10 cellular contexts compared by ENCODE assay signal in genomic region chr16:89037261-89038152, GRCh38. TPM values are rescaled to one million over a fixed set of nuclear protein-coding genes. Genes with fewer than 3 reads are reported as not detected.
DNase-seq lines count a peak whose midpoint lies in the region; ATAC-seq lines count a peak whose summit lies in the region.
"Had no signal": no experiment of that assay in that cellular context is flagged by ENCODE, and none has a peak within 500 bp of the region (broad histone marks: within the 10 kb centered on the region; RNA-seq: fewer than 3 reads in every experiment).

No MANE protein-coding gene starts in this region.

- H3K27ac Mint-ChIP-seq in activated CD8-positive, alpha-beta memory T cell treated with anti-CD3 and anti-CD28 coated beads, Interleukin-2, amount 10 ng/mL, durations not matched to agents 7 days and 5 days = no peak overlapping the region
- no peak overlapping the region for H3K27ac Mint-ChIP-seq in stimulated activated naive B cell treated with anti-CD40 and anti-IgM and Interleukin-4, amounts not matched to agents 10 μg/mL and 1 μg/mL and 100 μg/mL, for 72 hours

- H3K4me1 Mint-ChIP-seq in activated CD8-positive, alpha-beta memory T cell treated with anti-CD3 and anti-CD28 coated beads, Interleukin-2, amount 10 ng/mL, durations not matched to agents 7 days and 5 days = peaks cover 2% of the 10 kb centered on the region
- peaks cover 23 to 33% of the 10 kb centered on the region in 2 donors for H3K4me1 Mint-ChIP-seq in stimulated activated naive B cell treated with anti-CD40 and anti-IgM and Interleukin-4, amounts not matched to agents 10 μg/mL and 1 μg/mL and 100 μg/mL, for 72 hours

- CTCF ChIA-PET in activated CD8-positive, alpha-beta memory T cell treated with anti-CD3 and anti-CD28 coated beads, Interleukin-2, amount 10 ng/mL, durations not matched to agents 7 days and 5 days (lab: Charles Lee) = no interaction called here

- H3K4me3 Mint-ChIP-seq in activated CD8-positive, alpha-beta memory T cell treated with anti-CD3 and anti-CD28 coated beads, Interleukin-2, amount 10 ng/mL, durations not matched to agents 7 days and 5 days = no peak overlapping the region
- no peak overlapping the region for H3K4me3 Mint-ChIP-seq in stimulated activated naive B cell treated with anti-CD40 and anti-IgM and Interleukin-4, amounts not matched to agents 10 μg/mL and 1 μg/mL and 100 μg/mL, for 72 hours

- no peaks in the 10 kb centered on the region for H3K9me3 ChIP-seq in right cardiac atrium (ENCODE audit: control insufficient read depth, low read length)
- H3K9me3 ChIP-seq: body of pancreas had no signal

- H3K4me1 ChIP-seq in right cardiac atrium (ENCODE audit: control insufficient read depth, insufficient read depth, low read length) = no peaks in the 10 kb centered on the region
- H3K4me1 ChIP-seq: body of pancreas had no signal

- no peak overlapping the region for H3K27ac ChIP-seq in right cardiac atrium (ENCODE audit: low read length)
- H3K27ac ChIP-seq: body of pancreas, C4-2B had no signal

- 45% methylated on average over 30 of the region's 30 CpGs for WGBS in right cardiac atrium

- peak; percentile 64 for ATAC-seq in activated CD8-positive, alpha-beta memory T cell treated with anti-CD3 and anti-CD28 coated beads, Interleukin-2, amount 10 ng/mL, durations not matched to agents 7 days and 5 days
- ATAC-seq in right cardiac atrium (peak in 1 of 2 donors; percentile 33), GM18873 (IDR thresholded peaks at IDR 0.05; ENCODE audit: low FRiP score, unreplicated experiment) (no peak), GM18519 (IDR thresholded peaks at IDR 0.05; ENCODE audit: low FRiP score, unreplicated experiment) (no peak)
- ATAC-seq in stimulated activated naive B cell treated with anti-CD40 and anti-IgM and Interleukin-4, amounts not matched to agents 10 μg/mL and 1 μg/mL and 100 μg/mL, for 72 hours (replicated peaks) = peak; percentile 67 to 70
- ATAC-seq: body of pancreas had no signal

- peaks cover 10% of the 10 kb centered on the region for H3K27me3 Mint-ChIP-seq in activated CD8-positive, alpha-beta memory T cell treated with anti-CD3 and anti-CD28 coated beads, Interleukin-2, amount 10 ng/mL, durations not matched to agents 7 days and 5 days
- peaks cover 20 to 31% of the 10 kb centered on the region in 2 donors for H3K27me3 Mint-ChIP-seq in stimulated activated naive B cell treated with anti-CD40 and anti-IgM and Interleukin-4, amounts not matched to agents 10 μg/mL and 1 μg/mL and 100 μg/mL, for 72 hours

- no peaks in the 10 kb centered on the region for H3K9me3 Mint-ChIP-seq in activated CD8-positive, alpha-beta memory T cell treated with anti-CD3 and anti-CD28 coated beads, Interleukin-2, amount 10 ng/mL, durations not matched to agents 7 days and 5 days (ENCODE audit: low read depth)
- no peaks in the 10 kb centered on the region for H3K9me3 Mint-ChIP-seq in stimulated activated naive B cell treated with anti-CD40 and anti-IgM and Interleukin-4, amounts not matched to agents 10 μg/mL and 1 μg/mL and 100 μg/mL, for 72 hours

- H3K27me3 ChIP-seq in right cardiac atrium (ENCODE audit: control insufficient read depth, insufficient read depth) = no peaks in the 10 kb centered on the region
- H3K27me3 ChIP-seq: body of pancreas had no signal

- H3K36me3 Mint-ChIP-seq in activated CD8-positive, alpha-beta memory T cell treated with anti-CD3 and anti-CD28 coated beads, Interleukin-2, amount 10 ng/mL, durations not matched to agents 7 days and 5 days = no peaks in the 10 kb centered on the region
- H3K36me3 Mint-ChIP-seq in stimulated activated naive B cell treated with anti-CD40 and anti-IgM and Interleukin-4, amounts not matched to agents 10 μg/mL and 1 μg/mL and 100 μg/mL, for 72 hours = no peaks in the 10 kb centered on the region

- intact Hi-C loops in right cardiac atrium (cut with DNase I) = no loop called here

- no peak overlapping the region for H3K4me3 ChIP-seq in right cardiac atrium (ENCODE audit: low read length)
- H3K4me3 ChIP-seq: body of pancreas had no signal

- peak; percentile 51 for DNase-seq in activated CD8-positive, alpha-beta memory T cell treated with anti-CD3 and anti-CD28 coated beads, Interleukin-2, amount 10 ng/mL, durations not matched to agents 7 days and 5 days
- no peak for DNase-seq in activated CD8-positive, alpha-beta memory T cell treated with anti-CD3 and anti-CD28 coated beads, Interleukin-2, amount 50 U/mL, for 4 hours
- peak; percentile 27 to 33 for DNase-seq in activated CD4-positive, alpha-beta T cell treated with anti-CD3 and anti-CD28 coated beads, Interleukin-2, amount 50 U/mL, for 48 hours
- DNase-seq in right cardiac atrium (peak; percentile 13 to 72 (median 67)), midbrain (lab: John Stamatoyannopoulos, UW) (no peak)
- no peak for DNase-seq in stimulated activated naive B cell treated with anti-CD40 and anti-IgM and Interleukin-4, amounts not matched to agents 10 μg/mL and 1 μg/mL and 100 μg/mL, for 72 hours

RNA-seq across cellular contexts. Expression of gene ACSF3, which starts 56.1 kb away (rescaled TPM):
- 10 to 100 TPM; 43.6 to 56.7 TPM for total RNA-seq in activated CD8-positive, alpha-beta memory T cell treated with anti-CD3 and anti-CD28 coated beads, Interleukin-2, amount 10 ng/mL, durations not matched to agents 7 days and 5 days
- total RNA-seq in right cardiac atrium = 10 to 100 TPM; 13.9 to 22.4 (median 16.7) TPM
- polyA plus RNA-seq in right cardiac atrium = 16.4 TPM

Comparison
In these comparisons a context has a peak if more than half of its experiments do, and no peak if none do; other contexts are left out.
1. DNase-seq: peak in activated CD8-positive, alpha-beta memory T cell treated with anti-CD3 and anti-CD28 coated beads, Interleukin-2, amount 10 ng/mL, durations not matched to agents 7 days and 5 days (single experiment), activated CD4-positive, alpha-beta T cell treated with anti-CD3 and anti-CD28 coated beads, Interleukin-2, amount 50 U/mL, for 48 hours (2 of 2) and right cardiac atrium (3 of 3); none in activated CD8-positive, alpha-beta memory T cell treated with anti-CD3 and anti-CD28 coated beads, Interleukin-2, amount 50 U/mL, for 4 hours (single experiment), stimulated activated naive B cell treated with anti-CD40 and anti-IgM and Interleukin-4, amounts not matched to agents 10 μg/mL and 1 μg/mL and 100 μg/mL, for 72 hours (single experiment) and midbrain (single experiment).
2. ATAC-seq: peak in activated CD8-positive, alpha-beta memory T cell treated with anti-CD3 and anti-CD28 coated beads, Interleukin-2, amount 10 ng/mL, durations not matched to agents 7 days and 5 days (single experiment) and stimulated activated naive B cell treated with anti-CD40 and anti-IgM and Interleukin-4, amounts not matched to agents 10 μg/mL and 1 μg/mL and 100 μg/mL, for 72 hours (2 of 2); none in GM18873 (single experiment) and GM18519 (single experiment).